9 cellular contexts compared by ENCODE assay signal in the genomic region with DNA sequence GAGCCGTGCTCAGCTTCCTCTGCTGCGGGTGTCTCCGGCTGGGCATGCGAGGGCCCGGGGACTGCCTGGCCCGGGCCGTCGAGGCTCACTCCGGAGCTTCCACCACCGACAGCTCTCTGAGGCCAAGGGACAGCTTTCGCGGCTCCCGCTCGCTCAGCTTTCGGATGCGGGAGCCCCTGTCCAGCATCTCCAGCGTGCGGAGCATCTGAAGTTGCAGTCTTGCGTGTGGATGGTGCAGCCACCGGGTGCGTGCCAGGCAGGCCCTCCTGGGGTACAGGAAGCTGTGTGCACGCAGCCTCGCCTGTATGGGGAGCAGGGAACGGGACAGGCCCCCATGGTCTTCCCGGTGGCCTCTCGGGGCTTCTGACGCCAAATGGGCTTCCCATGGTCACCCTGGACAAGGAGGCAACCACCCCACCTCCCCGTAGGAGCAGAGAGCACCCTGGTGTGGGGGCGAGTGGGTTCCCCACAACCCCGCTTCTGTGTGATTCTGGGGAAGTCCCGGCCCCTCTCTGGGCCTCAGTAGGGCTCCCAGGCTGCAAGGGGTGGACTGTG. TPM values are rescaled to one million over a fixed set of nuclear protein-coding genes. Genes with fewer than 3 reads are reported as not detected.
DNase-seq lines count a peak whose midpoint lies in the region; ATAC-seq and TF ChIP-seq lines count a peak whose summit lies in the region.
"Had no signal": no experiment of that assay in that cellular context is flagged by ENCODE, and none has a peak within 500 bp of the region (broad histone marks: within the 10 kb centered on the region; RNA-seq: fewer than 3 reads in every experiment).

No MANE protein-coding gene starts in this region.

- peak; percentile 27 for DNase-seq in NK-92 treated with Interleukin-12 subunit alpha and Interleukin-12 subunit beta, amount 100 ng/mL, for 24 hours (lab: John Stamatoyannopoulos, UW)
- DNase-seq in NK-92 (lab: John Stamatoyannopoulos, UW; ENCODE audit: unreplicated experiment) (no peak), kidney tubule cell (ENCODE audit: low spot score) (no peak)
- DNase-seq in activated CD8-positive, alpha-beta T cell treated with anti-CD3 and anti-CD28 coated beads, Interleukin-2, amount 10 ng/mL, durations not matched to agents 7 days and 5 days = peak; percentile 58

- H3K4me3 Mint-ChIP-seq in activated CD8-positive, alpha-beta T cell treated with anti-CD3 and anti-CD28 coated beads, Interleukin-2, amount 10 ng/mL, durations not matched to agents 7 days and 5 days = peak overlapping the region; percentile 99

- H3K4me1 Mint-ChIP-seq in activated CD8-positive, alpha-beta T cell treated with anti-CD3 and anti-CD28 coated beads, Interleukin-2, amount 10 ng/mL, durations not matched to agents 7 days and 5 days (ENCODE audit: low read depth) = peaks cover 50% of the 10 kb centered on the region

- H3K27ac ChIP-seq in liver (ENCODE audit: low read depth in 1 of 2, low read length in 2 of 2) = peak overlapping the region; percentile 67 to 69
- H3K27ac ChIP-seq in subcutaneous abdominal adipose tissue (ENCODE audit: low read depth, low read length) = no peak overlapping the region
- H3K27ac ChIP-seq: 22Rv1 had no signal

- no peaks in the 10 kb centered on the region for H3K9me3 Mint-ChIP-seq in activated CD8-positive, alpha-beta T cell treated with anti-CD3 and anti-CD28 coated beads, Interleukin-2, amount 10 ng/mL, durations not matched to agents 7 days and 5 days (ENCODE audit: insufficient read depth)

- H3K4me1 ChIP-seq in liver (ENCODE audit: control insufficient read depth in 4 of 4, insufficient read depth in 4 of 4, low read length in 3 of 4) (peaks cover 1 to 6% (median 2%) of the 10 kb centered on the region in 4 donors), subcutaneous abdominal adipose tissue (ENCODE audit: control insufficient read depth in 5 of 5, insufficient read depth in 5 of 5, low read length in 5 of 5) (peaks cover 0 to 48% (median 27%) of the 10 kb centered on the region in 5 donors)

- no peaks in the 10 kb centered on the region for H3K27me3 Mint-ChIP-seq in activated CD8-positive, alpha-beta T cell treated with anti-CD3 and anti-CD28 coated beads, Interleukin-2, amount 10 ng/mL, durations not matched to agents 7 days and 5 days (ENCODE audit: low read depth)

- H3K9ac ChIP-seq in liver (ENCODE audit: low read depth in 1 of 2, low read length in 2 of 2) (no peak overlapping the region), subcutaneous abdominal adipose tissue (ENCODE audit: low read length in 5 of 5) (peak overlapping the region in 1 of 5 donors; percentile 23)

- POLR2A ChIA-PET in activated CD8-positive, alpha-beta T cell treated with anti-CD3 and anti-CD28 coated beads, Interleukin-2, amount 10 ng/mL, durations not matched to agents 7 days and 5 days (lab: Charles Lee) = interaction anchor here (0.6 to 1.3 kb wide), 8 partner anchors 16 to 229 kb away, joined by 3 to 5 read pairs (median 3); a partner anchor contains a TSS

- WGBS in liver = 78% methylated on average over 31 of the region's 31 CpGs

- ATAC-seq in activated CD8-positive, alpha-beta T cell treated with anti-CD3 and anti-CD28 coated beads, Interleukin-2, amount 10 ng/mL, durations not matched to agents 7 days and 5 days = peak; percentile 4
- no peak for ATAC-seq in GM18868 (IDR thresholded peaks at IDR 0.05; ENCODE audit: unreplicated experiment)
- no peak for ATAC-seq in GM19324 (IDR thresholded peaks at IDR 0.05; ENCODE audit: low FRiP score, unreplicated experiment)

- peaks cover 47% of the 10 kb centered on the region for H3K36me3 Mint-ChIP-seq in activated CD8-positive, alpha-beta T cell treated with anti-CD3 and anti-CD28 coated beads, Interleukin-2, amount 10 ng/mL, durations not matched to agents 7 days and 5 days (ENCODE audit: low read depth)

- H3K27ac Mint-ChIP-seq in activated CD8-positive, alpha-beta T cell treated with anti-CD3 and anti-CD28 coated beads, Interleukin-2, amount 10 ng/mL, durations not matched to agents 7 days and 5 days = peak overlapping the region; percentile 97

- CTCF ChIA-PET in activated CD8-positive, alpha-beta T cell treated with anti-CD3 and anti-CD28 coated beads, Interleukin-2, amount 10 ng/mL, durations not matched to agents 7 days and 5 days (lab: Charles Lee) = interaction anchor here (0.9 kb wide), 1 partner anchor 229 kb away, joined by 3 read pairs; no protein-coding TSS in a partner anchor

- no peaks in the 10 kb centered on the region for H3K27me3 ChIP-seq in liver (ENCODE audit: control insufficient read depth in 4 of 4, insufficient read depth in 4 of 4, low read length in 3 of 4)
- peaks cover 0 to 6% (median 2%) of the 10 kb centered on the region in 5 donors for H3K27me3 ChIP-seq in subcutaneous abdominal adipose tissue (ENCODE audit: control insufficient read depth in 5 of 5, insufficient read depth in 4 of 5, low read length in 5 of 5)

- H3K4me3 ChIP-seq in liver (ENCODE audit: low read depth in 1 of 3, low read length in 3 of 3) = peak overlapping the region; percentile 11 to 38 (median 17)
- peak overlapping the region in 3 of 5 donors; percentile 19 to 49 (median 45) for H3K4me3 ChIP-seq in subcutaneous abdominal adipose tissue (ENCODE audit: low read depth in 1 of 5, low read length in 5 of 5)

- TF ChIP-seq RAD21 in liver (IDR thresholded peaks at IDR 0.05) = no peak

- H3K9me3 ChIP-seq in liver (ENCODE audit: control insufficient read depth in 4 of 4, low read length in 3 of 4) = no peaks in the 10 kb centered on the region
- H3K9me3 ChIP-seq in subcutaneous abdominal adipose tissue (ENCODE audit: control insufficient read depth in 5 of 5, low read length in 5 of 5) = no peaks in the 10 kb centered on the region

- no peak for TF ChIP-seq CTCF in liver (IDR thresholded peaks at IDR 0.05; ENCODE audit: low read depth, low read length, missing input control)

- H3K36me3 ChIP-seq in liver (ENCODE audit: control insufficient read depth in 4 of 4, insufficient read depth in 3 of 4, low read depth in 1 of 4, low read length in 3 of 4) = no peaks in the 10 kb centered on the region
- H3K36me3 ChIP-seq in subcutaneous abdominal adipose tissue (ENCODE audit: control insufficient read depth in 5 of 5, insufficient read depth in 5 of 5, low read length in 5 of 5) = no peaks in the 10 kb centered on the region

TF ChIP-seq in liver, 16 proteins besides CTCF, POLR2A, EP300 and RAD21 (continues in another document):
- TF ChIP-seq, protein P1, sequence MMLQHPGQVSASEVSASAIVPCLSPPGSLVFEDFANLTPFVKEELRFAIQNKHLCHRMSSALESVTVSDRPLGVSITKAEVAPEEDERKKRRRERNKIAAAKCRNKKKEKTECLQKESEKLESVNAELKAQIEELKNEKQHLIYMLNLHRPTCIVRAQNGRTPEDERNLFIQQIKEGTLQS (IDR thresholded peaks at IDR 0.05) = no peak
- TF ChIP-seq EGR1 (IDR thresholded peaks at IDR 0.05; ENCODE audit: low read depth in 2 of 2) = no peak
- no peak for TF ChIP-seq FOXA1 (IDR thresholded peaks at IDR 0.05)
- TF ChIP-seq, protein P2, sequence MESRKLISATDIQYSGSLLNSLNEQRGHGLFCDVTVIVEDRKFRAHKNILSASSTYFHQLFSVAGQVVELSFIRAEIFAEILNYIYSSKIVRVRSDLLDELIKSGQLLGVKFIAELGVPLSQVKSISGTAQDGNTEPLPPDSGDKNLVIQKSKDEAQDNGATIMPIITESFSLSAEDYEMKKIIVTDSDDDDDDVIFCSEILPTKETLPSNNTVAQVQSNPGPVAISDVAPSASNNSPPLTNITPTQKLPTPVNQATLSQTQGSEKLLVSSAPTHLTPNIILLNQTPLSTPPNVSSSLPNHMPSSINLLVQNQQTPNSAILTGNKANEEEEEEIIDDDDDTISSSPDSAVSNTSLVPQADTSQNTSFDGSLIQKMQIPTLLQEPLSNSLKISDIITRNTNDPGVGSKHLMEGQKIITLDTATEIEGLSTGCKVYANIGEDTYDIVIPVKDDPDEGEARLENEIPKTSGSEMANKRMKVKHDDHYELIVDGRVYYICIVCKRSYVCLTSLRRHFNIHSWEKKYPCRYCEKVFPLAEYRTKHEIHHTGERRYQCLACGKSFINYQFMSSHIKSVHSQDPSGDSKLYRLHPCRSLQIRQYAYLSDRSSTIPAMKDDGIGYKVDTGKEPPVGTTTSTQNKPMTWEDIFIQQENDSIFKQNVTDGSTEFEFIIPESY (IDR thresholded peaks at IDR 0.05) = no peak
- TF ChIP-seq, protein P3, sequence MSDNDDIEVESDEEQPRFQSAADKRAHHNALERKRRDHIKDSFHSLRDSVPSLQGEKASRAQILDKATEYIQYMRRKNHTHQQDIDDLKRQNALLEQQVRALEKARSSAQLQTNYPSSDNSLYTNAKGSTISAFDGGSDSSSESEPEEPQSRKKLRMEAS (IDR thresholded peaks at IDR 0.05) = no peak
- no peak for TF ChIP-seq FOXA2 (IDR thresholded peaks at IDR 0.05)
- TF ChIP-seq GABPA (IDR thresholded peaks at IDR 0.05 in 1 of 2, conservative IDR thresholded peaks at IDR 0.05 in 1 of 2) = no peak
- TF ChIP-seq SP1 (IDR thresholded peaks at IDR 0.05) = no peak
- no peak for TF ChIP-seq HNF4A (conservative IDR thresholded peaks at IDR 0.05)
- TF ChIP-seq JUND (IDR thresholded peaks at IDR 0.05) = no peak
- TF ChIP-seq TAF1 (conservative IDR thresholded peaks at IDR 0.05) = no peak
- TF ChIP-seq RXRA (IDR thresholded peaks at IDR 0.05) = no peak
- no peak for TF ChIP-seq HNF4G (IDR thresholded peaks at IDR 0.05)
- no peak for TF ChIP-seq YY1 (IDR thresholded peaks at IDR 0.05)

RNA-seq across cellular contexts. Expression of a gene that starts 1.2 kb away (rescaled TPM):
- total RNA-seq in activated CD8-positive, alpha-beta T cell treated with anti-CD3 and anti-CD28 coated beads, Interleukin-2, amount 10 ng/mL, durations not matched to agents 7 days and 5 days = 100 to 1,000 TPM; 140 TPM
- total RNA-seq in liver = 10 to 100 TPM in 1 of 2 donors, 1 to 10 TPM in 1; 3.1 to 11.0 TPM
- 1 to 10 TPM in 1 of 2 donors, under 1 TPM in 1; 0.93 to 1.2 TPM for polyA plus RNA-seq in liver

RNA-seq across cellular contexts. Expression of a gene that starts 5.9 kb away (rescaled TPM):
- 10 to 100 TPM; 66.3 to 67.3 TPM for total RNA-seq in activated CD8-positive, alpha-beta T cell treated with anti-CD3 and anti-CD28 coated beads, Interleukin-2, amount 10 ng/mL, durations not matched to agents 7 days and 5 days
- total RNA-seq in liver = 10 to 100 TPM; 29.5 to 42.6 TPM
- polyA plus RNA-seq in liver = 10 to 100 TPM; 34.2 to 50.8 TPM

RNA-seq across cellular contexts. Expression of a gene that starts 44.0 kb away (rescaled TPM):
- 10 to 100 TPM; 23.8 to 24.5 TPM for total RNA-seq in activated CD8-positive, alpha-beta T cell treated with anti-CD3 and anti-CD28 coated beads, Interleukin-2, amount 10 ng/mL, durations not matched to agents 7 days and 5 days
- total RNA-seq in liver = 10 to 100 TPM in 1 of 2 donors, 1 to 10 TPM in 1; 1.6 to 10.4 TPM
- polyA plus RNA-seq in liver = 1 to 10 TPM in 1 of 2 donors, under 1 TPM in 1; 0.11 to 1.2 TPM

RNA-seq across cellular contexts. Expression of a gene that starts 44.6 kb away (rescaled TPM):
- under 1 TPM; 0.55 to 0.61 TPM for total RNA-seq in activated CD8-positive, alpha-beta T cell treated with anti-CD3 and anti-CD28 coated beads, Interleukin-2, amount 10 ng/mL, durations not matched to agents 7 days and 5 days
- under 1 TPM; 0.19 to 0.33 TPM for total RNA-seq in liver
- under 1 TPM; 0.06 to 0.50 TPM for polyA plus RNA-seq in liver

Comparison
In these comparisons a context has a peak if more than half of its experiments do, and no peak if none do; other contexts are left out.
1. DNase-seq: peak in NK-92 treated with Interleukin-12 subunit alpha and Interleukin-12 subunit beta, amount 100 ng/mL, for 24 hours (single experiment) and activated CD8-positive, alpha-beta T cell treated with anti-CD3 and anti-CD28 coated beads, Interleukin-2, amount 10 ng/mL, durations not matched to agents 7 days and 5 days (single experiment); none in NK-92 (single experiment) and kidney tubule cell (single experiment).
2. RNA of a gene that starts 1.2 kb away (total RNA-seq): 140 TPM in activated CD8-positive, alpha-beta T cell treated with anti-CD3 and anti-CD28 coated beads, Interleukin-2, amount 10 ng/mL, durations not matched to agents 7 days and 5 days; 3.1 to 11.0 TPM in liver; every median in the first group is over 10 times any median in the second.